In the genomic region with DNA sequence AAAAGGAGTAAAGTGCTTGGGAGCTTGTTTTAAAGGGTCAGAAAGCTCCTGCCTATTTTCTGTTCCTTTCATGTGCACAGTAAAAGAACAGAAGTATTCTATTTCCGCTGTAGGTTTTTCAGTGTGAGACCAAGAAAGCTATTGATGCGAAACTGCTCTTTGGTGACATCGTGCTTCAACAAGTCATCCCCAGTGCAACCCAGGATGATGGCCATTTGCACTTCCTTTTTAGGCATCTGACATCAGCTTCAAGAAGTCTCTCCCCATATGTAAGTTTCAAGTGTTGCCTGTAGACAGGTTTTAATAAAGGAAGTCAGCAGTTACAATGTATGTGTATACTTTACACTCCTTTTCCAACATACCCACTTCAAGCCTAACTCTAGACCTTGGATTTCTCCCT, we compare ENCODE assay signal across 16 cellular contexts.
A peak's percentile ranks its signal among the peaks of the same experiment; 100 is the strongest.
DNase-seq lines count a peak whose midpoint lies in the region; ATAC-seq and FAIRE-seq lines count a peak whose summit lies in the region.
"Had no signal": no experiment of that assay in that cellular context is flagged by ENCODE, and none has a peak within 500 bp of the region (broad histone marks: within the 10 kb centered on the region; RNA-seq: fewer than 3 reads in every experiment).

No MANE protein-coding gene starts in this region.

- no peak overlapping the region for H3K4me3 ChIP-seq in small intestine (ENCODE audit: low read depth in 1 of 2, low read length in 2 of 2)
- H3K4me3 ChIP-seq: colonic mucosa, skin epidermis, stomach had no signal

- no peaks in the 10 kb centered on the region for H3K4me1 ChIP-seq in small intestine (ENCODE audit: control insufficient read depth in 2 of 2, insufficient read depth in 1 of 2, low read depth in 1 of 2, low read length in 1 of 2)
- H3K4me1 ChIP-seq: colonic mucosa, stomach had no signal

- H3K27me3 ChIP-seq in small intestine (ENCODE audit: control insufficient read depth in 2 of 2, insufficient read depth in 2 of 2, low read length in 2 of 2): no peaks in the 10 kb centered on the region
- H3K27me3 ChIP-seq: colonic mucosa, stomach had no signal

- H3K9me3 ChIP-seq in small intestine (ENCODE audit: control insufficient read depth, low read depth): no peaks in the 10 kb centered on the region
- H3K9me3 ChIP-seq: colonic mucosa, stomach had no signal

- 88 to 89% (median 88%) methylated on average over 3 of the region's 3 CpGs for whole genome bisulfite sequencing in small intestine, 3 donors

- ATAC-seq in GM18870 (IDR thresholded peaks at IDR 0.05; ENCODE audit: unreplicated experiment): peak; percentile 96
- peak; percentile 76 for ATAC-seq in GM21619 (IDR thresholded peaks at IDR 0.05; ENCODE audit: unreplicated experiment)
- ATAC-seq in HG03378 (IDR thresholded peaks at IDR 0.05; ENCODE audit: unreplicated experiment): peak; percentile 77
- ATAC-seq: activated CD8-positive, alpha-beta T cell treated with anti-CD3 and anti-CD28 coated beads for 36 hours had no signal

- no peak overlapping the region for H3K27ac ChIP-seq in small intestine (ENCODE audit: low read depth in 1 of 2, low read length in 1 of 2)
- H3K27ac ChIP-seq: colonic mucosa, skin epidermis, stomach had no signal

- no peak for FAIRE-seq in small intestine (lab: Jason Lieb, UNC)
- FAIRE-seq: kidney had no signal

- H3K36me3 ChIP-seq in small intestine (ENCODE audit: control insufficient read depth in 2 of 2, insufficient read depth in 2 of 2, low read length in 2 of 2): no peaks in the 10 kb centered on the region
- H3K36me3 ChIP-seq: colonic mucosa, stomach had no signal

- no peak for DNase-seq in dedifferentiated amniotic fluid mesenchymal stem cell (ENCODE audit: extremely low spot score)
- no peak for DNase-seq in NCI-H2227 treated with DMSO at 0.1 percent for 48 hours (lab: John Stamatoyannopoulos, UW)
- no peak for DNase-seq in small intestine
- DNase-seq in retina: no peak
- DNase-seq: activated CD8-positive, alpha-beta T cell treated with anti-CD3 and anti-CD28 coated beads for 36 hours; anterior cingulate cortex; CD4-positive, alpha-beta T cell; colonic mucosa; erythroblast; glutamatergic neuron; kidney; stomach had no signal
